ENCODE assay signal across 8 cellular contexts in genomic region chr22:40156001-40156516, GRCh38. TPM values are rescaled to one million over a fixed set of nuclear protein-coding genes. Genes with fewer than 3 reads are reported as not detected.
A peak's percentile ranks its signal among the peaks of the same experiment; 100 is the strongest.
DNase-seq lines count a peak whose midpoint lies in the region; ATAC-seq and TF ChIP-seq lines count a peak whose summit lies in the region.

No MANE protein-coding gene starts in this region.

- no peaks in the 10 kb centered on the region for H3K36me3 ChIP-seq in uterus

- CTCF ChIA-PET in activated CD4-positive, alpha-beta memory T cell treated with anti-CD3 and anti-CD28 coated beads, Interleukin-2, amount 10 ng/mL, durations not matched to agents 7 days and 5 days (lab: Charles Lee) = no interaction called here

- H3K4me3 Mint-ChIP-seq in activated CD4-positive, alpha-beta memory T cell treated with anti-CD3 and anti-CD28 coated beads, Interleukin-2, amount 10 ng/mL, durations not matched to agents 7 days and 5 days = no peak overlapping the region

- H3K27ac ChIP-seq in uterus (peak overlapping the region; percentile 17 to 38), caudate nucleus (ENCODE audit: low read depth, low read length) (no peak overlapping the region)

- no peaks in the 10 kb centered on the region for H3K27me3 Mint-ChIP-seq in activated CD4-positive, alpha-beta memory T cell treated with anti-CD3 and anti-CD28 coated beads, Interleukin-2, amount 10 ng/mL, durations not matched to agents 7 days and 5 days

- no peaks in the 10 kb centered on the region for H3K27me3 ChIP-seq in uterus

- TF ChIP-seq CTCF in GM12874 (IDR thresholded peaks at IDR 0.05; ENCODE audit: insufficient read depth, low read depth, low read length) (0 out of 2 replicates have a peak, but pooled peaks have one; percentile 6), uterus (IDR thresholded peaks at IDR 0.05) (peak in 1 of 4 experiments; percentile 6)

- H3K4me1 ChIP-seq in uterus = no peaks in the 10 kb centered on the region

- POLR2A ChIA-PET in activated CD4-positive, alpha-beta memory T cell treated with anti-CD3 and anti-CD28 coated beads, Interleukin-2, amount 10 ng/mL, durations not matched to agents 7 days and 5 days (lab: Charles Lee) = no interaction called here

- no peak overlapping the region for H3K4me3 ChIP-seq in uterus

- intact Hi-C loops in uterus (cut with DNase I; ENCODE audit: low total_unique reads) = no loop called here

- TF ChIP-seq POLR2A in uterus (IDR thresholded peaks at IDR 0.05) = no peak

- peaks cover 10% of the 10 kb centered on the region for H3K4me1 Mint-ChIP-seq in activated CD4-positive, alpha-beta memory T cell treated with anti-CD3 and anti-CD28 coated beads, Interleukin-2, amount 10 ng/mL, durations not matched to agents 7 days and 5 days

- no peaks in the 10 kb centered on the region for H3K9me3 ChIP-seq in uterus

- DNase-seq in NCI-H146 (lab: John Stamatoyannopoulos, UW) (peak; percentile 91), iPS-NIHi11 (ENCODE audit: low spot score) (peak; percentile 59), uterus (no peak), caudate nucleus (lab: John Stamatoyannopoulos, UW) (no peak)
- DNase-seq in activated CD4-positive, alpha-beta memory T cell treated with anti-CD3 and anti-CD28 coated beads, Interleukin-2, amount 10 ng/mL, durations not matched to agents 7 days and 5 days = no peak

- no peaks in the 10 kb centered on the region for H3K9me3 Mint-ChIP-seq in activated CD4-positive, alpha-beta memory T cell treated with anti-CD3 and anti-CD28 coated beads, Interleukin-2, amount 10 ng/mL, durations not matched to agents 7 days and 5 days

- peak overlapping the region; percentile 15 for H3K27ac Mint-ChIP-seq in activated CD4-positive, alpha-beta memory T cell treated with anti-CD3 and anti-CD28 coated beads, Interleukin-2, amount 10 ng/mL, durations not matched to agents 7 days and 5 days

- H3K36me3 Mint-ChIP-seq in activated CD4-positive, alpha-beta memory T cell treated with anti-CD3 and anti-CD28 coated beads, Interleukin-2, amount 10 ng/mL, durations not matched to agents 7 days and 5 days (ENCODE audit: low read depth) = no peaks in the 10 kb centered on the region

- ATAC-seq in HG03469 (IDR thresholded peaks at IDR 0.05; ENCODE audit: unreplicated experiment) (no peak), GM18867 (IDR thresholded peaks at IDR 0.05; ENCODE audit: unreplicated experiment) (no peak)

RNA-seq across cellular contexts. Expression of gene TNRC6B, which starts 21.7 kb away (rescaled TPM):
- total RNA-seq in activated CD4-positive, alpha-beta memory T cell treated with anti-CD3 and anti-CD28 coated beads, Interleukin-2, amount 10 ng/mL, durations not matched to agents 7 days and 5 days = 10 to 100 TPM; 51.0 to 55.0 TPM
- total RNA-seq in uterus = 10 to 100 TPM; 10.5 to 76.0 (median 37.2) TPM

Comparison
In these comparisons a context has a peak if more than half of its experiments do, and no peak if none do; other contexts are left out.
1. DNase-seq: peak in NCI-H146 (single experiment) and iPS-NIHi11 (single experiment); none in activated CD4-positive, alpha-beta memory T cell treated with anti-CD3 and anti-CD28 coated beads, Interleukin-2, amount 10 ng/mL, durations not matched to agents 7 days and 5 days (single experiment), uterus (0 of 2) and caudate nucleus (0 of 61).